In genomic region chr7:106032295-106032694, GRCh38 we compare ENCODE assay signal across 19 cellular contexts.
A peak's percentile ranks its signal among the peaks of the same experiment; 100 is the strongest.
DNase-seq lines count a peak whose midpoint lies in the region; ATAC-seq and TF ChIP-seq lines count a peak whose summit lies in the region.
"Had no signal": no experiment of that assay in that cellular context is flagged by ENCODE, and none has a peak within 500 bp of the region (broad histone marks: within the 10 kb centered on the region; RNA-seq: fewer than 3 reads in every experiment).

No MANE protein-coding gene starts in this region.

- no peaks in the 10 kb centered on the region for H3K9me3 ChIP-seq in T-helper 17 cell (ENCODE audit: control insufficient read depth, low read length, poor library complexity, severe bottlenecking)
- H3K9me3 ChIP-seq in neuronal stem cell (replicated peaks in 1 of 2; ENCODE audit: control insufficient read depth in 2 of 2, insufficient read depth in 1 of 2, low read depth in 1 of 2, low read length in 2 of 2), result peaks cover 0 to 9% of the 10 kb centered on the region in 2 donors
- H3K9me3 ChIP-seq in upper lobe of left lung, result peaks cover 0 to 3% (median 0%) of the 10 kb centered on the region in 4 donors
- no peaks in the 10 kb centered on the region for H3K9me3 ChIP-seq in MM.1S (replicated peaks; ENCODE audit: insufficient read depth, low read length)
- H3K9me3 ChIP-seq: Caco-2, SJCRH30 had no signal

- no peaks in the 10 kb centered on the region for H3K36me3 Mint-ChIP-seq in T-helper 17 cell (ENCODE audit: low read depth)
- H3K36me3 Mint-ChIP-seq: CD8-positive, alpha-beta T cell had no signal

- H2AK5ac ChIP-seq in neuronal stem cell (ENCODE audit: low read depth, low read length), result no peak overlapping the region

- no peak overlapping the region for H3K4ac ChIP-seq in neuronal stem cell (ENCODE audit: low read length)

- H3K9ac ChIP-seq in neuronal stem cell (ENCODE audit: low read depth, low read length, poor library complexity) (no peak overlapping the region), MM.1S (ENCODE audit: low read length) (no peak overlapping the region)

- no peaks in the 10 kb centered on the region for H4K20me1 ChIP-seq in MM.1S (ENCODE audit: insufficient read depth, low read length)

- no peak overlapping the region for H2BK12ac ChIP-seq in neuronal stem cell (ENCODE audit: low read length)

- H3K27me3 Mint-ChIP-seq in T-helper 17 cell, result no peaks in the 10 kb centered on the region

- ATAC-seq in T-helper 17 cell (no peak), GM18511 (IDR thresholded peaks at IDR 0.05; ENCODE audit: unreplicated experiment) (no peak), upper lobe of left lung (ENCODE audit: low FRiP score in 2 of 2) (no peak)
- ATAC-seq: CD8-positive, alpha-beta T cell; HepG2; K562; Right ventricle myocardium inferior had no signal

- H3K27ac Mint-ChIP-seq in T-helper 17 cell, result peak overlapping the region; percentile 4
- H3K27ac Mint-ChIP-seq: B cell; CD8-positive, alpha-beta T cell had no signal

- H3K27ac ChIP-seq in neuronal stem cell (replicated peaks; ENCODE audit: low read length) (no peak overlapping the region), upper lobe of left lung (no peak overlapping the region), MM.1S (ENCODE audit: low read length) (no peak overlapping the region)
- H3K27ac ChIP-seq: C4-2B, PC-9 had no signal

- H3K4me1 Mint-ChIP-seq in T-helper 17 cell, result peaks cover 5% of the 10 kb centered on the region

- no peak for DNase-seq in T-helper 17 cell
- peak; percentile 65 for DNase-seq in cerebellum (ENCODE audit: low spot score)
- no peak for DNase-seq in neuronal stem cell (ENCODE audit: low spot score)
- no peak for DNase-seq in activated CD4-positive, alpha-beta T cell treated with anti-CD3 and anti-CD28 coated beads for 1 hour
- DNase-seq in upper lobe of left lung, result no peak
- no peak for DNase-seq in MM.1S
- DNase-seq: Caco-2; CD8-positive, alpha-beta T cell; GDM1; H7; NCI-H526 treated with DMSO at 0.1 percent for 48 hours; PC-9; SJCRH30 had no signal

- H3K36me3 ChIP-seq in neuronal stem cell (replicated peaks in 1 of 2; ENCODE audit: control insufficient read depth in 2 of 2, insufficient read depth in 2 of 2, low read length in 2 of 2) (no peaks in the 10 kb centered on the region), upper lobe of left lung (no peaks in the 10 kb centered on the region), MM.1S (replicated peaks; ENCODE audit: insufficient read depth, low read length) (no peaks in the 10 kb centered on the region)
- H3K36me3 ChIP-seq: SJCRH30 had no signal

- H3K79me1 ChIP-seq in neuronal stem cell (ENCODE audit: low read depth, low read length), result no peaks in the 10 kb centered on the region

- WGBS in neuronal stem cell (ENCODE audit: extremely low coverage in 2 of 2, insufficient read length in 2 of 2, insufficient replicate concordance in 1 of 2), 2 donors, result no CpG with 5 or more reads among the region's 3 CpGs
- WGBS in upper lobe of left lung, 2 donors, result 81 to 96% methylated on average over 3 of the region's 3 CpGs

- H3K4me2 ChIP-seq in neuronal stem cell (ENCODE audit: insufficient read depth, low read length, poor library complexity, severe bottlenecking) (no peak overlapping the region), MM.1S (ENCODE audit: low read depth, low read length) (no peak overlapping the region)
- H3K4me2 ChIP-seq: PC-9 had no signal

- no peak overlapping the region for H2BK5ac ChIP-seq in neuronal stem cell (ENCODE audit: low read length)

- H3K27me3 ChIP-seq in neuronal stem cell (ENCODE audit: control insufficient read depth in 3 of 3, insufficient read depth in 3 of 3, low read depth in 1 of 3, low read length in 3 of 3), result peaks cover 0 to 5% (median 0%) of the 10 kb centered on the region in 3 experiments
- H3K27me3 ChIP-seq in upper lobe of left lung, result no peaks in the 10 kb centered on the region
- H3K27me3 ChIP-seq in MM.1S (replicated peaks; ENCODE audit: insufficient read depth, low read length), result no peaks in the 10 kb centered on the region
- H3K27me3 ChIP-seq: SJCRH30 had no signal

- TF ChIP-seq EP300 in upper lobe of left lung (IDR thresholded peaks at IDR 0.05), result no peak

- no peak for TF ChIP-seq CTCF in upper lobe of left lung (IDR thresholded peaks at IDR 0.05)
- TF ChIP-seq CTCF in MM.1S (IDR thresholded peaks at IDR 0.05; ENCODE audit: low read length), result no peak

- TF ChIP-seq POLR2A in upper lobe of left lung (IDR thresholded peaks at IDR 0.05), result no peak

- no peaks in the 10 kb centered on the region for H3K9me2 ChIP-seq in MM.1S (replicated peaks; ENCODE audit: insufficient read depth, low read length)

- H2AFZ ChIP-seq in neuronal stem cell (ENCODE audit: low read length) (peak overlapping the region; percentile 84), MM.1S (ENCODE audit: low read length) (no peak overlapping the region)
- H2AFZ ChIP-seq: PC-9 had no signal

- H3K14ac ChIP-seq in neuronal stem cell (ENCODE audit: low read length), result no peak overlapping the region

- no peak overlapping the region for H3K4me3 ChIP-seq in neuronal stem cell (ENCODE audit: low read length in 2 of 2)
- H3K4me3 ChIP-seq in upper lobe of left lung, result no peak overlapping the region
- H3K4me3 ChIP-seq in MM.1S (ENCODE audit: low read length), result no peak overlapping the region
- H3K4me3 ChIP-seq: K562, PC-9 had no signal

- H4K91ac ChIP-seq in neuronal stem cell (ENCODE audit: low read depth, low read length, poor library complexity), result no peak overlapping the region

- H2BK120ac ChIP-seq in neuronal stem cell (ENCODE audit: low read depth, low read length), result no peak overlapping the region

- H3K4me1 ChIP-seq in neuronal stem cell (ENCODE audit: control insufficient read depth in 2 of 2, insufficient read depth in 1 of 2, low read depth in 1 of 2, low read length in 2 of 2), result peaks cover 4 to 12% of the 10 kb centered on the region in 2 donors
- peaks cover 0 to 6% (median 2%) of the 10 kb centered on the region in 4 donors for H3K4me1 ChIP-seq in upper lobe of left lung
- no peaks in the 10 kb centered on the region for H3K4me1 ChIP-seq in MM.1S (ENCODE audit: low read length)
- H3K4me1 ChIP-seq: Caco-2 had no signal

- H3K4me3 Mint-ChIP-seq in T-helper 17 cell, result no peak overlapping the region
- H3K4me3 Mint-ChIP-seq: B cell; CD8-positive, alpha-beta T cell had no signal

- no peak overlapping the region for H4K8ac ChIP-seq in neuronal stem cell (ENCODE audit: low read depth, low read length)

- H3F3A ChIP-seq in MM.1S (ENCODE audit: insufficient read depth, low read length), result no peaks in the 10 kb centered on the region

- H3K18ac ChIP-seq in neuronal stem cell (ENCODE audit: low read length), result no peak overlapping the region

- no peaks in the 10 kb centered on the region for H3K79me2 ChIP-seq in MM.1S (ENCODE audit: low read length)

- H3K23ac ChIP-seq in neuronal stem cell (ENCODE audit: low read depth, low read length, poor library complexity), result no peak overlapping the region

- H2BK15ac ChIP-seq in neuronal stem cell (ENCODE audit: low read length), result no peak overlapping the region
